ENCODE assay signal across 1 cellular context in the genomic region with DNA sequence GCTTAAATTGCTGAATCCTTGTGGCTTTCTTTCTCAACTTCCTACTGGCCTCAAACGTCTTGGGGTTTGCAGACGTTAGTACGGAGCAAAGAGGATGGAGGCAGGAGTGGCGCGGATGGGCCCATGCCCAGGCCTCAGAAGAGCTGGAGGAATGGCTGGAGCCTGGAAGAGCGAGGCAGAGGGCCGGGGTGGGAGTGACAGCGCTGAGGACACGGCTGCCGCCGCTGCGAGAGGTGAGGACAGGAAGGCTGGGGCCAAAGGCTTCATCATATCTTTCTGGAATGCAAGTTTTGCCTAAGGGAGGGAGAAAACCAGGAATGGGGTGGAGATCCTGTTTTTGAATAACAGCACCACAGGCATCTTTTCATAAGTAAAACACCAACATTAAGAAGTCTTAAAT.
TF ChIP-seq lines count a peak whose summit lies in the region.

No MANE protein-coding gene starts in this region.

TF ChIP-seq in GM23338, 12 proteins besides CTCF, POLR2A, EP300 and RAD21 (continued from another document):
- TF ChIP-seq, protein P1, sequence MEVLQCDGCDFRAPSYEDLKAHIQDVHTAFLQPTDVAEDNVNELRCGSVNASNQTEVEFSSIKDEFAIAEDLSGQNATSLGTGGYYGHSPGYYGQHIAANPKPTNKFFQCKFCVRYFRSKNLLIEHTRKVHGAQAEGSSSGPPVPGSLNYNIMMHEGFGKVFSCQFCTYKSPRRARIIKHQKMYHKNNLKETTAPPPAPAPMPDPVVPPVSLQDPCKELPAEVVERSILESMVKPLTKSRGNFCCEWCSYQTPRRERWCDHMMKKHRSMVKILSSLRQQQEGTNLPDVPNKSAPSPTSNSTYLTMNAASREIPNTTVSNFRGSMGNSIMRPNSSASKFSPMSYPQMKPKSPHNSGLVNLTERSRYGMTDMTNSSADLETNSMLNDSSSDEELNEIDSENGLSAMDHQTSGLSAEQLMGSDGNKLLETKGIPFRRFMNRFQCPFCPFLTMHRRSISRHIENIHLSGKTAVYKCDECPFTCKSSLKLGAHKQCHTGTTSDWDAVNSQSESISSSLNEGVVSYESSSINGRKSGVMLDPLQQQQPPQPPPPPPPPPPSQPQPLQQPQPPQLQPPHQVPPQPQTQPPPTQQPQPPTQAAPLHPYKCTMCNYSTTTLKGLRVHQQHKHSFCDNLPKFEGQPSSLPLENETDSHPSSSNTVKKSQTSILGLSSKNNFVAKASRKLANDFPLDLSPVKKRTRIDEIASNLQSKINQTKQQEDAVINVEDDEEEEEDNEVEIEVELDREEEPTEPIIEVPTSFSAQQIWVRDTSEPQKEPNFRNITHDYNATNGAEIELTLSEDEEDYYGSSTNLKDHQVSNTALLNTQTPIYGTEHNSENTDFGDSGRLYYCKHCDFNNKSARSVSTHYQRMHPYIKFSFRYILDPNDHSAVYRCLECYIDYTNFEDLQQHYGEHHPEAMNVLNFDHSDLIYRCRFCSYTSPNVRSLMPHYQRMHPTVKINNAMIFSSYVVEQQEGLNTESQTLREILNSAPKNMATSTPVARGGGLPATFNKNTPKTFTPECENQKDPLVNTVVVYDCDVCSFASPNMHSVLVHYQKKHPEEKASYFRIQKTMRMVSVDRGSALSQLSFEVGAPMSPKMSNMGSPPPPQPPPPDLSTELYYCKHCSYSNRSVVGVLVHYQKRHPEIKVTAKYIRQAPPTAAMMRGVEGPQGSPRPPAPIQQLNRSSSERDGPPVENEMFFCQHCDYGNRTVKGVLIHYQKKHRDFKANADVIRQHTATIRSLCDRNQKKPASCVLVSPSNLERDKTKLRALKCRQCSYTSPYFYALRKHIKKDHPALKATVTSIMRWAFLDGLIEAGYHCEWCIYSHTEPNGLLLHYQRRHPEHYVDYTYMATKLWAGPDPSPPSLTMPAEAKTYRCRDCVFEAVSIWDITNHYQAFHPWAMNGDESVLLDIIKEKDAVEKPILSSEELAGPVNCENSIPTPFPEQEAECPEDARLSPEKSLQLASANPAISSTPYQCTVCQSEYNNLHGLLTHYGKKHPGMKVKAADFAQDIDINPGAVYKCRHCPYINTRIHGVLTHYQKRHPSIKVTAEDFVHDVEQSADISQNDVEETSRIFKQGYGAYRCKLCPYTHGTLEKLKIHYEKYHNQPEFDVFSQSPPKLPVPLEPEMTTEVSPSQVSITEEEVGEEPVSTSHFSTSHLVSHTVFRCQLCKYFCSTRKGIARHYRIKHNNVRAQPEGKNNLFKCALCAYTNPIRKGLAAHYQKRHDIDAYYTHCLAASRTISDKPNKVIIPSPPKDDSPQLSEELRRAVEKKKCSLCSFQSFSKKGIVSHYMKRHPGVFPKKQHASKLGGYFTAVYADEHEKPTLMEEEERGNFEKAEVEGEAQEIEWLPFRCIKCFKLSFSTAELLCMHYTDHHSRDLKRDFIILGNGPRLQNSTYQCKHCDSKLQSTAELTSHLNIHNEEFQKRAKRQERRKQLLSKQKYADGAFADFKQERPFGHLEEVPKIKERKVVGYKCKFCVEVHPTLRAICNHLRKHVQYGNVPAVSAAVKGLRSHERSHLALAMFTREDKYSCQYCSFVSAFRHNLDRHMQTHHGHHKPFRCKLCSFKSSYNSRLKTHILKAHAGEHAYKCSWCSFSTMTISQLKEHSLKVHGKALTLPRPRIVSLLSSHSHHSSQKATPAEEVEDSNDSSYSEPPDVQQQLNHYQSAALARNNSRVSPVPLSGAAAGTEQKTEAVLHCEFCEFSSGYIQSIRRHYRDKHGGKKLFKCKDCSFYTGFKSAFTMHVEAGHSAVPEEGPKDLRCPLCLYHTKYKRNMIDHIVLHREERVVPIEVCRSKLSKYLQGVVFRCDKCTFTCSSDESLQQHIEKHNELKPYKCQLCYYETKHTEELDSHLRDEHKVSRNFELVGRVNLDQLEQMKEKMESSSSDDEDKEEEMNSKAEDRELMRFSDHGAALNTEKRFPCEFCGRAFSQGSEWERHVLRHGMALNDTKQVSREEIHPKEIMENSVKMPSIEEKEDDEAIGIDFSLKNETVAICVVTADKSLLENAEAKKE (CRISPR knock-in tag; IDR thresholded peaks at IDR 0.05) = 0 out of 2 replicates have a peak, but pooled peaks have one; percentile 65
